In the genomic region with DNA sequence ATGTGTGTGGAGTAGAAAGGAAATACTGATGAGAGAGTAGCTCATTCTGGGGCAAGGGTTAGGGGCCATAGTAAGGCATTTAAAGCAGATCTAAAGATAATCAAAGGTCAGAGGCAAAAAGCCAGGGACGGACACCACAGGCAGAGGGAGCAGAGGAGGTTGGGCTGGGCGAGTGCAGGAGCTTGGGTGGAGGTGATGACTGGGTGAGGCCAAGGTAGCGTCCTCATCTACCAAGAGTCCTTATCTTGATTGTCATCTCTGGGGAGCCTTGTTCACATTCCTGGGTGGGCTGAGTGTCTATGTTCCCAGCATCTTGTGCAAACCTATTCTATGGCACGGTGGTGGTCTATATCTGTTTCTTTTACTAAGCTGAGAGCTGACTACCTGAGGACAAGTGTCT, we compare ENCODE assay signal across 32 cellular contexts. TPM values are rescaled to one million over a fixed set of nuclear protein-coding genes. Genes with fewer than 3 reads are reported as not detected.
DNase-seq lines count a peak whose midpoint lies in the region; ATAC-seq and TF ChIP-seq lines count a peak whose summit lies in the region.
"Had no signal": no experiment of that assay in that cellular context is flagged by ENCODE, and none has a peak within 500 bp of the region (broad histone marks: within the 10 kb centered on the region; RNA-seq: fewer than 3 reads in every experiment).

No MANE protein-coding gene starts in this region.

- TF ChIP-seq CTCF in mucosa of descending colon (IDR thresholded peaks at IDR 0.05) (no peak), left lung (IDR thresholded peaks at IDR 0.05) (no peak), OCI-LY7 (conservative IDR thresholded peaks at IDR 0.05; ENCODE audit: low read length) (no peak)

- no peaks in the 10 kb centered on the region for H3K27me3 Mint-ChIP-seq in stimulated activated naive CD8-positive, alpha-beta T cell treated with anti-CD3 and anti-CD28 coated beads, Interleukin-15, amount 100 ng/mL, for 72 hours
- H3K27me3 Mint-ChIP-seq in activated naive CD8-positive, alpha-beta T cell treated with anti-CD3 and anti-CD28 coated beads for 36 hours = no peaks in the 10 kb centered on the region

- H3K27ac ChIP-seq in left lung (no peak overlapping the region), OCI-LY7 (ENCODE audit: low read depth, low read length, poor library complexity, severe bottlenecking) (no peak overlapping the region)
- H3K27ac ChIP-seq: epithelial cell of prostate, neutrophil, right lobe of liver, SK-N-MC, tibial artery had no signal

- no peak overlapping the region for H2AFZ ChIP-seq in OCI-LY7 (ENCODE audit: low read length)

- intact Hi-C loops in mucosa of descending colon (cut with DNase I, micrococcal nuclease) (no loop called here), left lung (cut with DNase I) (no loop called here), OCI-LY7 (cut with micrococcal nuclease; ENCODE audit: unreplicated experiment) (no loop called here)

- H3K9me3 Mint-ChIP-seq in stimulated activated naive CD8-positive, alpha-beta T cell treated with anti-CD3 and anti-CD28 coated beads, Interleukin-15, amount 100 ng/mL, for 72 hours = no peaks in the 10 kb centered on the region
- no peaks in the 10 kb centered on the region for H3K9me3 Mint-ChIP-seq in activated naive CD8-positive, alpha-beta T cell treated with anti-CD3 and anti-CD28 coated beads for 36 hours

- H3K4me1 ChIP-seq in mucosa of descending colon (ENCODE audit: low read depth) (peaks cover 5% of the 10 kb centered on the region), left lung (no peaks in the 10 kb centered on the region), OCI-LY7 (ENCODE audit: insufficient read depth, low read length, poor library complexity, severe bottlenecking) (no peaks in the 10 kb centered on the region)
- H3K4me1 ChIP-seq: Caco-2, right lobe of liver, tibial artery had no signal

- CTCF ChIA-PET in OCI-LY7 (lab: Charles Lee; ENCODE audit: unreplicated experiment) = no interaction called here

- H3K4me2 ChIP-seq in OCI-LY7 (ENCODE audit: low read length) = no peak overlapping the region

- no peak for DNase-seq in stimulated activated naive CD8-positive, alpha-beta T cell treated with anti-CD3 and anti-CD28 coated beads, Interleukin-15, Interleukin-2, amounts not matched to agents 100 U/mL and 50 U/mL, for 24 hours
- no peak for DNase-seq in stimulated activated naive CD8-positive, alpha-beta T cell treated with anti-CD3 and anti-CD28 coated beads, Interleukin-15, amount 100 ng/mL, for 72 hours
- DNase-seq in activated naive CD8-positive, alpha-beta T cell treated with anti-CD3 and anti-CD28 coated beads for 36 hours = no peak
- DNase-seq in mucosa of descending colon (no peak), SK-N-DZ (ENCODE audit: low spot score) (no peak), left lung (no peak), OCI-LY7 (ENCODE audit: low spot score) (no peak)
- DNase-seq: activated naive CD4-positive, alpha-beta T cell treated with Interleukin-2 at 50 U/mL for 16 hours; Caco-2; DMS53; effector CD4-positive, alpha-beta T cell; H7; hippocampal formation; NCI-H1092; NCI-H187 treated with DMSO at 0.1 percent for 48 hours; NCI-H526; NK-92 treated with Interleukin-12 subunit alpha and Interleukin-12 subunit beta, amount 100 ng/mL, for 24 hours; PC-3; right lobe of liver; spleen; stimulated activated CD4-positive, alpha-beta T cell treated with anti-CD3 and anti-CD28 coated beads, Interleukin-2, amount 100 ng/mL, for 24 hours; tibial artery had no signal

- no peak overlapping the region for H3K4me3 Mint-ChIP-seq in stimulated activated naive CD8-positive, alpha-beta T cell treated with anti-CD3 and anti-CD28 coated beads, Interleukin-15, amount 100 ng/mL, for 72 hours
- H3K4me3 Mint-ChIP-seq in activated naive CD8-positive, alpha-beta T cell treated with anti-CD3 and anti-CD28 coated beads for 36 hours = no peak overlapping the region

- H3K27ac Mint-ChIP-seq in stimulated activated naive CD8-positive, alpha-beta T cell treated with anti-CD3 and anti-CD28 coated beads, Interleukin-15, amount 100 ng/mL, for 72 hours = peak overlapping the region in 1 of 2 donors; percentile 3
- peak overlapping the region; percentile 70 for H3K27ac Mint-ChIP-seq in activated naive CD8-positive, alpha-beta T cell treated with anti-CD3 and anti-CD28 coated beads for 36 hours

- peak; percentile 28 for ATAC-seq in stimulated activated naive CD8-positive, alpha-beta T cell treated with anti-CD3 and anti-CD28 coated beads, Interleukin-15, Interleukin-2, amounts not matched to agents 100 U/mL and 50 U/mL, for 24 hours
- ATAC-seq in stimulated activated naive CD8-positive, alpha-beta T cell treated with anti-CD3 and anti-CD28 coated beads, Interleukin-15, amount 100 ng/mL, for 72 hours = no peak
- ATAC-seq in mucosa of descending colon (peak; percentile 34), left lung (no peak)
- ATAC-seq: activated CD4-positive, CD25-positive, alpha-beta regulatory T cell treated with anti-CD3 and anti-CD28 coated beads, Interleukin-2, amount 50 U/mL, for 24 hours; K562; PC-3; right lobe of liver had no signal

- H4K20me1 ChIP-seq in OCI-LY7 (ENCODE audit: insufficient read depth, low read length) = no peaks in the 10 kb centered on the region

- H3K9me3 ChIP-seq in mucosa of descending colon (no peaks in the 10 kb centered on the region), left lung (no peaks in the 10 kb centered on the region), OCI-LY7 (ENCODE audit: low read length) (no peaks in the 10 kb centered on the region)
- H3K9me3 ChIP-seq: Caco-2, neutrophil, right lobe of liver, spleen, tibial artery had no signal

- H3K27me3 ChIP-seq in left lung = no peaks in the 10 kb centered on the region
- H3K27me3 ChIP-seq: neutrophil, right lobe of liver, spleen, tibial artery had no signal

- peaks cover 47% of the 10 kb centered on the region for H3K36me3 Mint-ChIP-seq in activated naive CD8-positive, alpha-beta T cell treated with anti-CD3 and anti-CD28 coated beads for 36 hours

- H3K36me3 ChIP-seq in mucosa of descending colon (ENCODE audit: low read depth) (peaks cover 15% of the 10 kb centered on the region), left lung (peaks cover 0 to 97% of the 10 kb centered on the region in 2 donors), OCI-LY7 (ENCODE audit: insufficient read depth, low read length) (peaks cover 89% of the 10 kb centered on the region)

- peaks cover 18% of the 10 kb centered on the region for H3K4me1 Mint-ChIP-seq in stimulated activated naive CD8-positive, alpha-beta T cell treated with anti-CD3 and anti-CD28 coated beads, Interleukin-15, amount 100 ng/mL, for 72 hours
- H3K4me1 Mint-ChIP-seq in activated naive CD8-positive, alpha-beta T cell treated with anti-CD3 and anti-CD28 coated beads for 36 hours = peaks cover 25% of the 10 kb centered on the region

- no peaks in the 10 kb centered on the region for H3K79me2 ChIP-seq in OCI-LY7 (ENCODE audit: insufficient read depth, low read depth, low read length)

- BruUV-seq in OCI-LY7 (replicated peaks; lab: Mats Ljungman, UMichigan) = no TSS peak

- no peaks in the 10 kb centered on the region for H3K9me2 ChIP-seq in OCI-LY7 (ENCODE audit: insufficient read depth, low read length)

- POLR2A ChIA-PET in OCI-LY7 (lab: Charles Lee) = no interaction called here

- H3K4me3 ChIP-seq in mucosa of descending colon (no peak overlapping the region), left lung (no peak overlapping the region), OCI-LY7 (ENCODE audit: low read depth, low read length, poor library complexity, severe bottlenecking) (no peak overlapping the region)
- H3K4me3 ChIP-seq: K562, right lobe of liver, SK-N-MC, spleen, tibial artery had no signal

RNA-seq across cellular contexts. Expression of gene SAG, which starts 26.1 kb away (rescaled TPM):
- total RNA-seq in activated naive CD8-positive, alpha-beta T cell treated with anti-CD3 and anti-CD28 coated beads for 36 hours = under 1 TPM in 1 of 2 experiments, not detected in 1; 0.31 TPM
- total RNA-seq in mucosa of descending colon (under 1 TPM in 1 of 3 donors, not detected in 2; 0.63 TPM), left lung (not detected), OCI-LY7 (2022) (not detected in 2 replicates)
- 0.19 TPM in 1 of 2 replicates, not detected in the other for polyA plus RNA-seq in SK-N-DZ (2014; cell fraction: cytosol; rRNA removed)
- polyA plus RNA-seq in SK-N-DZ (2014; cell fraction: nucleus; rRNA removed) = 0.05 TPM in 1 of 2 replicates, not detected in the other
- 0.32 TPM in 1 of 2 replicates, not detected in the other for total RNA-seq in OCI-LY7 (2014; rRNA removed; shearing (Covaris generic))
- total RNA-seq: bronchial epithelial cell; Caco-2; G401; H7; PC-3; posterior vena cava; right lobe of liver; T-helper 1 cell treated with Interleukin-12 subunit alpha and Interleukin-12 subunit beta and Interleukin-4 antibody, amounts not matched to agents 30 ng/mL and 1 ng/mL, for 36 hours had no signal
- polyA plus RNA-seq: BJ, spleen had no signal

RNA-seq across cellular contexts. Expression of gene ATG16L1, which starts 30.1 kb away (rescaled TPM):
- total RNA-seq in activated naive CD8-positive, alpha-beta T cell treated with anti-CD3 and anti-CD28 coated beads for 36 hours = 10 to 100 TPM; 23.4 to 26.1 TPM
- total RNA-seq in mucosa of descending colon (10 to 100 TPM; 29.5 to 42.9 (median 36.0) TPM), left lung (10 to 100 TPM; 25.0 to 29.4 TPM), OCI-LY7 (2022) (31.8 and 36.2 TPM in 2 replicates)
- 23.2 and 31.9 TPM in 2 replicates for polyA plus RNA-seq in SK-N-DZ (2014; cell fraction: cytosol; rRNA removed)
- 64.0 and 90.2 TPM in 2 replicates for polyA plus RNA-seq in SK-N-DZ (2014; cell fraction: nucleus; rRNA removed)
- total RNA-seq in OCI-LY7 (2014; rRNA removed; shearing (Covaris generic)) = 42.5 and 44.9 TPM in 2 replicates

Comparison
In these comparisons a context has a peak if more than half of its experiments do, and no peak if none do; other contexts are left out.
1. ATAC-seq: peak in stimulated activated naive CD8-positive, alpha-beta T cell treated with anti-CD3 and anti-CD28 coated beads, Interleukin-15, Interleukin-2, amounts not matched to agents 100 U/mL and 50 U/mL, for 24 hours (single experiment) and mucosa of descending colon (single experiment); none in stimulated activated naive CD8-positive, alpha-beta T cell treated with anti-CD3 and anti-CD28 coated beads, Interleukin-15, amount 100 ng/mL, for 72 hours (single experiment) and left lung (single experiment).